Comparison of ENCODE assay signal across 1 cellular context in genomic region chr12:123617580-123617979, GRCh38.
TF ChIP-seq lines count a peak whose summit lies in the region.

No MANE protein-coding gene starts in this region.

TF ChIP-seq in GM12878, 131 proteins besides CTCF, POLR2A, EP300 and RAD21:
- TF ChIP-seq YBX1 (IDR thresholded peaks at IDR 0.05) (no peak), MEF2A (IDR thresholded peaks at IDR 0.05; ENCODE audit: insufficient read depth, low read depth, low read length) (no peak), SMAD5 (IDR thresholded peaks at IDR 0.05; ENCODE audit: low read depth) (no peak), CHD4 (IDR thresholded peaks at IDR 0.05) (no peak), NR2C1 (IDR thresholded peaks at IDR 0.05) (no peak), ZNF687 (IDR thresholded peaks at IDR 0.05) (no peak), ZNF592 (IDR thresholded peaks at IDR 0.05) (no peak), ZNF24 (IDR thresholded peaks at IDR 0.05) (no peak), SUPT20H (IDR thresholded peaks at IDR 0.05; ENCODE audit: borderline replicate concordance, control insufficient read depth, low read depth, low read length) (no peak), KDM1A (IDR thresholded peaks at IDR 0.05; ENCODE audit: borderline replicate concordance) (no peak), ZNF622 (IDR thresholded peaks at IDR 0.05) (no peak), BCL3 (IDR thresholded peaks at IDR 0.05; ENCODE audit: borderline replicate concordance, insufficient read depth, low read depth, low read length, poor library complexity, severe bottlenecking) (no peak), CBX5 (IDR thresholded peaks at IDR 0.05; ENCODE audit: low read depth) (no peak), ZBTB11 (CRISPR knock-in tag; IDR thresholded peaks at IDR 0.05) (no peak)
